ENCODE assay signal across 14 cellular contexts in the genomic region with DNA sequence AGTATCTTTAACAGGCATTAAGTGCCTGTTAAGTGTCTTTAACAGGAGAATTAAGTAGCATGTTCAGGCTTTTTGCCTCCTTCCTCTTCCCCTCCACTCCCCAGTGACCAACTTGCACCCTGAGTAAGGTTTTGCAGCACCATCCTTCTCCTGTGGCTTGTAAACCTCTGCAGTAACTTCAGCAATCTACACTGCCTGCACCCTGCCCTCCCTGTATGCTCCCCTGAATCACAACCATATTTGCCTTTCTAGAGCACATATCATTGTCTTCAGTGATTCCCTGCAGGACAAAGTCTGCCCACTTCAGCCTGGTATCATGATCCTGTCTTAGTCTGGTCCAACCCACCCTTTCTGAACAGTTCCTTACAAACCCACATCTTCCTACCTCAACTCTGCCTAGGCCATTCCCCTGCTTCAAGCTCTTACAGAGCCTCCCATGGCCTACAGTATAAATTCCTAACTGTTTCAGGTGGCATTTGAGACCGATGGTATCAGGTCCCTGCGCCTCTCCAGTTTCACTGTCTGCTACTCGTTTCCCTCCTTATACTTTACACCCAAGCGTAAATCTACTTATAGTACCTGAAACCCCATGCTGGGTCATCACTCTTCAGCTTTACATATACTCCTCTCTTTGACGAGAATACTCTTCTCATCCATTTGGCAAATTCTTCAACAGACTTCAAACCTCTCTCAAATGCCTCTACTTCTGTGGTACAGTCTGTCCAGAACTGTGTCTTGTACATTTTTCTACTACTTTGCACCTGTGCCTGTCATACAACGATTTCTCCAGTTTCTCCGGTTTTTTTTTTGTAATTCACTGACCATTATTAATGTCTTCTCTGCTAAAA.
A peak's percentile ranks its signal among the peaks of the same experiment; 100 is the strongest.
DNase-seq lines count a peak whose midpoint lies in the region; ATAC-seq and TF ChIP-seq lines count a peak whose summit lies in the region.
"Had no signal": no experiment of that assay in that cellular context is flagged by ENCODE, and none has a peak within 500 bp of the region (broad histone marks: within the 10 kb centered on the region; RNA-seq: fewer than 3 reads in every experiment).

No MANE protein-coding gene starts in this region.

- no peak overlapping the region for H3K9ac ChIP-seq in PC-3 (ENCODE audit: low read length)

- H3K4me1 Mint-ChIP-seq in nephron (peaks cover 30% of the 10 kb centered on the region), mesothelial cell of epicardium (peaks cover 21% of the 10 kb centered on the region)

- peak overlapping the region; percentile 74; the same call in 1 of the 2 replicates for H3K4me2 ChIP-seq in PC-3 (ENCODE audit: low read length)

- H3K4me1 ChIP-seq in PC-3 (ENCODE audit: insufficient read depth, low read length) (peaks cover 23% of the 10 kb centered on the region), testis (peaks cover 38% of the 10 kb centered on the region)
- no peaks in the 10 kb centered on the region for H3K4me1 ChIP-seq in effector memory CD4-positive, alpha-beta T cell (ENCODE audit: control insufficient read depth, insufficient read depth, low read length, poor library complexity, severe bottlenecking)

- H3F3A ChIP-seq in PC-3 (ENCODE audit: low read length, unreplicated experiment), result peaks cover 5% of the 10 kb centered on the region

- no peak for TF ChIP-seq POLR2A in testis (IDR thresholded peaks at IDR 0.05)

- H3K36me3 ChIP-seq in PC-3 (ENCODE audit: low read depth, low read length) (no peaks in the 10 kb centered on the region), testis (ENCODE audit: low read depth, missing control alignments) (no peaks in the 10 kb centered on the region)
- H3K36me3 ChIP-seq in effector memory CD4-positive, alpha-beta T cell (ENCODE audit: control insufficient read depth, insufficient read depth, low read length), result no peaks in the 10 kb centered on the region
- H3K36me3 ChIP-seq: MG63 had no signal

- H3K4me3 Mint-ChIP-seq in nephron, result no peak overlapping the region
- no peak overlapping the region for H3K4me3 Mint-ChIP-seq in mesothelial cell of epicardium

- H3K9me3 Mint-ChIP-seq in nephron (no peaks in the 10 kb centered on the region), mesothelial cell of epicardium (no peaks in the 10 kb centered on the region)
- H3K9me3 Mint-ChIP-seq: activated naive CD4-positive, alpha-beta T cell treated with anti-CD3 and anti-CD28 coated beads, Interleukin-2, amount 50 U/mL, for 72 hours had no signal

- DNase-seq in PC-3, result no peak
- no peak for DNase-seq in coronary artery (ENCODE audit: low spot score)
- DNase-seq in testis, result no peak
- DNase-seq in NCI-H1694 treated with DMSO at 0.1 percent for 48 hours (lab: John Stamatoyannopoulos, UW), result no peak
- no peak for DNase-seq in effector memory CD4-positive, alpha-beta T cell
- no peak for DNase-seq in mesothelial cell of epicardium (ENCODE audit: low spot score in 2 of 2, unreplicated experiment in 2 of 2)
- DNase-seq: activated CD4-positive, alpha-beta T cell treated with anti-CD3 and anti-CD28 coated beads, Interleukin-2, amount 50 U/mL, for 48 hours; MG63; NCI-H524 treated with DMSO at 0.1 percent for 48 hours had no signal

- H2AFZ ChIP-seq in PC-3 (ENCODE audit: low read length), result no peak overlapping the region

- no peaks in the 10 kb centered on the region for H3K79me2 ChIP-seq in PC-3 (ENCODE audit: low read length)

- H3K27ac Mint-ChIP-seq in nephron (peak overlapping the region; percentile 53 to 94 (median 80)), mesothelial cell of epicardium (no peak overlapping the region)
- H3K27ac Mint-ChIP-seq: activated naive CD4-positive, alpha-beta T cell treated with anti-CD3 and anti-CD28 coated beads, Interleukin-2, amount 50 U/mL, for 72 hours had no signal

- peak overlapping the region; percentile 81 for H3K27ac ChIP-seq in PC-3 (ENCODE audit: low read length)
- peak overlapping the region; percentile 80 to 97 for H3K27ac ChIP-seq in coronary artery
- H3K27ac ChIP-seq in testis, result peak overlapping the region; percentile 35 to 87
- no peak overlapping the region for H3K27ac ChIP-seq in effector memory CD4-positive, alpha-beta T cell (ENCODE audit: insufficient read depth, low read length, poor library complexity, severe bottlenecking)

- H3K27me3 ChIP-seq in PC-3 (ENCODE audit: low read length), result no peaks in the 10 kb centered on the region
- no peaks in the 10 kb centered on the region for H3K27me3 ChIP-seq in testis
- no peaks in the 10 kb centered on the region for H3K27me3 ChIP-seq in effector memory CD4-positive, alpha-beta T cell (replicated peaks; ENCODE audit: control insufficient read depth, insufficient read depth, low read length, poor library complexity, severe bottlenecking)
- H3K27me3 ChIP-seq: MG63 had no signal

- H4K20me1 ChIP-seq in PC-3 (ENCODE audit: low read length), result no peaks in the 10 kb centered on the region

- no peak overlapping the region for H3K4me3 ChIP-seq in PC-3 (ENCODE audit: low read length)
- no peak overlapping the region for H3K4me3 ChIP-seq in coronary artery
- H3K4me3 ChIP-seq in testis, result no peak overlapping the region
- no peak overlapping the region for H3K4me3 ChIP-seq in effector memory CD4-positive, alpha-beta T cell (ENCODE audit: insufficient read depth, low read depth, low read length, poor library complexity, severe bottlenecking)
- H3K4me3 ChIP-seq: MG63 had no signal

- WGBS in testis, 2 donors, result 61 to 64% methylated on average over 7 of the region's 7 CpGs

- POLR2A ChIA-PET in PC-3 (lab: Charles Lee; ENCODE audit: unreplicated experiment), result no interaction called here

- no peaks in the 10 kb centered on the region for H3K27me3 Mint-ChIP-seq in nephron (ENCODE audit: low read depth)
- no peaks in the 10 kb centered on the region for H3K27me3 Mint-ChIP-seq in mesothelial cell of epicardium (ENCODE audit: low read depth)

- H3K36me3 Mint-ChIP-seq in nephron (ENCODE audit: low read depth), result no peaks in the 10 kb centered on the region
- H3K36me3 Mint-ChIP-seq in mesothelial cell of epicardium, result no peaks in the 10 kb centered on the region
- H3K36me3 Mint-ChIP-seq: activated naive CD4-positive, alpha-beta T cell treated with anti-CD3 and anti-CD28 coated beads, Interleukin-2, amount 50 U/mL, for 72 hours had no signal

- intact Hi-C loops in PC-3 (cut with micrococcal nuclease) (loop anchor here (1.0 to 2.0 kb wide), 2 partner anchors 14 to 69 kb away; a partner anchor contains a TSS), testis (cut with DNase I; ENCODE audit: low total_unique reads) (loop anchor here (5.0 kb wide), 1 partner anchor 70 kb away; a partner anchor contains a TSS)

- H3K9me3 ChIP-seq in PC-3 (ENCODE audit: low read length) (no peaks in the 10 kb centered on the region), testis (no peaks in the 10 kb centered on the region)
- H3K9me3 ChIP-seq in effector memory CD4-positive, alpha-beta T cell (ENCODE audit: control insufficient read depth, low read length), result no peaks in the 10 kb centered on the region
- H3K9me3 ChIP-seq: MG63 had no signal

- CTCF ChIA-PET in PC-3 (lab: Charles Lee), result interaction anchor here (1.0 kb wide), 1 partner anchor 70 kb away, joined by 3 read pairs; no protein-coding TSS in a partner anchor

- TF ChIP-seq CTCF in PC-3 (conservative IDR thresholded peaks at IDR 0.05; ENCODE audit: low read depth, low read length), result no peak
- no peak for TF ChIP-seq CTCF in coronary artery (IDR thresholded peaks at IDR 0.05)
- no peak for TF ChIP-seq CTCF in nephron (IDR thresholded peaks at IDR 0.05; ENCODE audit: unreplicated experiment in 3 of 3)
- TF ChIP-seq CTCF in testis (IDR thresholded peaks at IDR 0.05), result no peak
- no peak for TF ChIP-seq CTCF in mesothelial cell of epicardium (IDR thresholded peaks at IDR 0.05; ENCODE audit: unreplicated experiment)

- ATAC-seq in PC-3, result no peak
- no peak for ATAC-seq in GM21825 (IDR thresholded peaks at IDR 0.05; ENCODE audit: unreplicated experiment)
- ATAC-seq: activated naive CD4-positive, alpha-beta T cell treated with anti-CD3 and anti-CD28 coated beads, Interleukin-2, amount 50 U/mL, for 72 hours; HCT116; SK-N-SH treated with all-trans-retinoic acid at 6 μM for 48 hours had no signal

- no TSS peak for BruUV-seq in PC-3 (replicated peaks; lab: Mats Ljungman, UMichigan)

- H3K9me2 ChIP-seq in PC-3 (replicated peaks; ENCODE audit: low read length), result no peaks in the 10 kb centered on the region
